In genomic region chr9:116442528-116442927, GRCh38 we compare ENCODE assay signal across 2 cellular contexts.
A peak's percentile ranks its signal among the peaks of the same experiment; 100 is the strongest.
TF ChIP-seq lines count a peak whose summit lies in the region.

No MANE protein-coding gene starts in this region.

TF ChIP-seq in HepG2, 621 proteins besides CTCF, POLR2A, EP300 and RAD21 (continued from another document):
- TF ChIP-seq, protein P1, sequence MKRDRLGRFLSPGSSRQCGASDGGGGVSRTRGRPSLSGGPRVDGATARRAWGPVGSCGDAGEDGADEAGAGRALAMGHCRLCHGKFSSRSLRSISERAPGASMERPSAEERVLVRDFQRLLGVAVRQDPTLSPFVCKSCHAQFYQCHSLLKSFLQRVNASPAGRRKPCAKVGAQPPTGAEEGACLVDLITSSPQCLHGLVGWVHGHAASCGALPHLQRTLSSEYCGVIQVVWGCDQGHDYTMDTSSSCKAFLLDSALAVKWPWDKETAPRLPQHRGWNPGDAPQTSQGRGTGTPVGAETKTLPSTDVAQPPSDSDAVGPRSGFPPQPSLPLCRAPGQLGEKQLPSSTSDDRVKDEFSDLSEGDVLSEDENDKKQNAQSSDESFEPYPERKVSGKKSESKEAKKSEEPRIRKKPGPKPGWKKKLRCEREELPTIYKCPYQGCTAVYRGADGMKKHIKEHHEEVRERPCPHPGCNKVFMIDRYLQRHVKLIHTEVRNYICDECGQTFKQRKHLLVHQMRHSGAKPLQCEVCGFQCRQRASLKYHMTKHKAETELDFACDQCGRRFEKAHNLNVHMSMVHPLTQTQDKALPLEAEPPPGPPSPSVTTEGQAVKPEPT (CRISPR knock-in tag; IDR thresholded peaks at IDR 0.05; ENCODE audit: low read depth), result no peak
- TF ChIP-seq CENPX (CRISPR knock-in tag; IDR thresholded peaks at IDR 0.05), result no peak
TF ChIP-seq in HepG2: peak in this region for 2.

TF ChIP-seq in K562, 482 proteins besides CTCF, POLR2A, EP300 and RAD21 (continued from another document):
- TF ChIP-seq, protein P2, sequence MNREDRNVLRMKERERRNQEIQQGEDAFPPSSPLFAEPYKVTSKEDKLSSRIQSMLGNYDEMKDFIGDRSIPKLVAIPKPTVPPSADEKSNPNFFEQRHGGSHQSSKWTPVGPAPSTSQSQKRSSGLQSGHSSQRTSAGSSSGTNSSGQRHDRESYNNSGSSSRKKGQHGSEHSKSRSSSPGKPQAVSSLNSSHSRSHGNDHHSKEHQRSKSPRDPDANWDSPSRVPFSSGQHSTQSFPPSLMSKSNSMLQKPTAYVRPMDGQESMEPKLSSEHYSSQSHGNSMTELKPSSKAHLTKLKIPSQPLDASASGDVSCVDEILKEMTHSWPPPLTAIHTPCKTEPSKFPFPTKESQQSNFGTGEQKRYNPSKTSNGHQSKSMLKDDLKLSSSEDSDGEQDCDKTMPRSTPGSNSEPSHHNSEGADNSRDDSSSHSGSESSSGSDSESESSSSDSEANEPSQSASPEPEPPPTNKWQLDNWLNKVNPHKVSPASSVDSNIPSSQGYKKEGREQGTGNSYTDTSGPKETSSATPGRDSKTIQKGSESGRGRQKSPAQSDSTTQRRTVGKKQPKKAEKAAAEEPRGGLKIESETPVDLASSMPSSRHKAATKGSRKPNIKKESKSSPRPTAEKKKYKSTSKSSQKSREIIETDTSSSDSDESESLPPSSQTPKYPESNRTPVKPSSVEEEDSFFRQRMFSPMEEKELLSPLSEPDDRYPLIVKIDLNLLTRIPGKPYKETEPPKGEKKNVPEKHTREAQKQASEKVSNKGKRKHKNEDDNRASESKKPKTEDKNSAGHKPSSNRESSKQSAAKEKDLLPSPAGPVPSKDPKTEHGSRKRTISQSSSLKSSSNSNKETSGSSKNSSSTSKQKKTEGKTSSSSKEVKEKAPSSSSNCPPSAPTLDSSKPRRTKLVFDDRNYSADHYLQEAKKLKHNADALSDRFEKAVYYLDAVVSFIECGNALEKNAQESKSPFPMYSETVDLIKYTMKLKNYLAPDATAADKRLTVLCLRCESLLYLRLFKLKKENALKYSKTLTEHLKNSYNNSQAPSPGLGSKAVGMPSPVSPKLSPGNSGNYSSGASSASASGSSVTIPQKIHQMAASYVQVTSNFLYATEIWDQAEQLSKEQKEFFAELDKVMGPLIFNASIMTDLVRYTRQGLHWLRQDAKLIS (CRISPR knock-in tag; IDR thresholded peaks at IDR 0.05), result no peak
- TF ChIP-seq ZNF316 (IDR thresholded peaks at IDR 0.05) (peak; percentile 94), TEAD4 (IDR thresholded peaks at IDR 0.05; ENCODE audit: low read length) (no peak), TEAD4 (CRISPR knock-in tag; IDR thresholded peaks at IDR 0.05; ENCODE audit: borderline replicate concordance) (no peak), GABPB2 (CRISPR knock-in tag; conservative IDR thresholded peaks at IDR 0.05) (no peak), C11orf30 (IDR thresholded peaks at IDR 0.05; ENCODE audit: low read depth) (peak; percentile 90), SRSF1 (IDR thresholded peaks at IDR 0.05; ENCODE audit: low read depth, low read length) (no peak), CSDE1 (IDR thresholded peaks at IDR 0.05) (no peak), SMARCA4 (IDR thresholded peaks at IDR 0.05) (no peak), BCOR (IDR thresholded peaks at IDR 0.05) (no peak), E2F8 (IDR thresholded peaks at IDR 0.05; ENCODE audit: low read depth, partially characterized antibody) (no peak), ZNF668 (CRISPR knock-in tag; IDR thresholded peaks at IDR 0.05) (no peak), BCLAF1 (IDR thresholded peaks at IDR 0.05; ENCODE audit: borderline replicate concordance in 1 of 2, control insufficient read depth in 1 of 2, low read depth in 2 of 2, low read length in 1 of 2) (no peak), KAT2B (IDR thresholded peaks at IDR 0.05; ENCODE audit: low read depth, low read length) (no peak), MAFK (IDR thresholded peaks at IDR 0.05; ENCODE audit: low read length) (peak; percentile 92), ZNF398 (CRISPR knock-in tag; IDR thresholded peaks at IDR 0.05) (no peak), MAFF (IDR thresholded peaks at IDR 0.05; ENCODE audit: low read length) (peak; percentile 91), MAFG (tag; conservative IDR thresholded peaks at IDR 0.05) (peak; percentile 89)
